ENCODE assay signal across 16 cellular contexts in the genomic region with DNA sequence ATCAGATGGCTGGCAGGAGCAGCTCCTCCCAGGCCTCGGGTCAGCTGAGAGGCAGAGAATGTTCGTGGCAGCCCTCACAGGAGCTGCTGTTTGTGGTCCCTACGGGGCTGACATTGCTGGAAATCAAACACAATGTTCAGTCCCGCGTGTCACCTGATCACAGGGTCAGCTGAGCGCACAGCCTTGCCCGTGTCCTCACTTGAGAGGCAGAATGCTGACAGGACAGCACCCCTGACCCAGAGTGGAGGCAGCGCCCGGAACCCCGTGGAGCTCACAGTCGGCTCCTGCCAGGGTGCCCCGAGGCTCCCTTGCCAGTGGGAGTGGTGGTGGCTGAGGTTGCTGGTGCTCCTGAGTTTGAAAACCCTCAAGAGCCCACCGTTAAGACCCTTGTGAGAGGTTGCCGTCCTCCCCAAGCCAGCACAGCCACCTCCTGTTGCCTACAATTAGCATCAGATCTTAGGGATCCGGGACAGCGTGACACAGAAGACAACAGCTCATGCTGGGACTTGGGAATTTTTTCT. TPM values are rescaled to one million over a fixed set of nuclear protein-coding genes. Genes with fewer than 3 reads are reported as not detected.
DNase-seq lines count a peak whose midpoint lies in the region; ATAC-seq, FAIRE-seq and TF ChIP-seq lines count a peak whose summit lies in the region.
"Had no signal": no experiment of that assay in that cellular context is flagged by ENCODE, and none has a peak within 500 bp of the region (broad histone marks: within the 10 kb centered on the region; RNA-seq: fewer than 3 reads in every experiment).

No MANE protein-coding gene starts in this region.

- H2BK5ac ChIP-seq in H1 (ENCODE audit: low read depth, low read length), result no peak overlapping the region

- no peak overlapping the region for H3K4me2 ChIP-seq in H1 (ENCODE audit: insufficient read depth in 1 of 2, low read depth in 2 of 2, low read length in 2 of 2)

- H3K79me1 ChIP-seq in H1 (ENCODE audit: low read depth, low read length), result peaks cover 3% of the 10 kb centered on the region; the same call in 1 of the 2 replicates

- H4K20me1 ChIP-seq in H1 (replicated peaks in 1 of 2; ENCODE audit: control insufficient read depth in 1 of 2, insufficient read depth in 2 of 2, low read length in 2 of 2), result peaks cover 0 to 1% of the 10 kb centered on the region in 2 experiments

- no peak overlapping the region for H2AK5ac ChIP-seq in H1 (ENCODE audit: low read depth, low read length)

- WGBS in H1 (ENCODE audit: extremely low coverage in 1 of 2, insufficient coverage in 1 of 2, insufficient read length in 1 of 2, insufficient replicate concordance in 2 of 2, low coverage in 1 of 2, low lambda C conversion rate in 2 of 2, missing lambda C conversion rate in 1 of 2), 2 experiments, result 83% methylated on average over 14 of the region's 16 CpGs; no CpG with 5 or more reads in 1 of the 2 experiments
- 69 to 77% (median 69%) methylated on average over 15 to 16 of the region's 16 CpGs for WGBS in ovary, 3 donors

- H3K79me2 ChIP-seq in H1 (ENCODE audit: control insufficient read depth in 1 of 2, insufficient read depth in 2 of 2, low read length in 2 of 2), result no peaks in the 10 kb centered on the region

- TF ChIP-seq POLR2A in H1 (IDR thresholded peaks at IDR 0.05; ENCODE audit: control extremely low read depth in 1 of 2, low read depth in 2 of 2, low read length in 2 of 2) (no peak), ovary (IDR thresholded peaks at IDR 0.05) (no peak)

- H3K18ac ChIP-seq in H1 (ENCODE audit: extremely low read depth, low read length), result no peak overlapping the region

- H2BK120ac ChIP-seq in H1 (replicated peaks; ENCODE audit: low read depth, low read length), result no peak overlapping the region

- POLR2A ChIA-PET in H1 (lab: Charles Lee; ENCODE audit: partially characterized antibody), result interaction anchor here (0.7 to 1.7 kb wide), 3 partner anchors 14 to 1748 kb away, joined by 3 to 6 read pairs (median 3); no protein-coding TSS in a partner anchor

- H2BK20ac ChIP-seq in H1 (ENCODE audit: low read length), result no peak overlapping the region

- no peak for TF ChIP-seq RAD21 in Ishikawa (IDR thresholded peaks at IDR 0.05; ENCODE audit: low read depth)
- no peak for TF ChIP-seq RAD21 in H1 (IDR thresholded peaks at IDR 0.05 in 1 of 2, conservative IDR thresholded peaks at IDR 0.05 in 1 of 2; ENCODE audit: low read depth in 2 of 2, low read length in 2 of 2)

- CTCF ChIA-PET in H1 (lab: Charles Lee; ENCODE audit: partially characterized antibody), result interaction anchor here (0.7 to 2.0 kb wide), 14 partner anchors 9 to 598 kb away, joined by 3 to 9 read pairs (median 3); no protein-coding TSS in a partner anchor

- DNase-seq in BE2C, result peak; percentile 16
- no peak for DNase-seq in H1 (ENCODE audit: low read depth in 1 of 2, low spot score in 2 of 2)
- DNase-seq in ovary, result peak in 3 of 5 donors; percentile 7 to 29 (median 14)
- no peak for DNase-seq in putamen (ENCODE audit: low spot score)
- DNase-seq: activated gamma-delta T cell, colonic mucosa, midbrain, NCI-H1694 treated with DMSO at 0.1 percent for 48 hours, NCI-H510A treated with DMSO at 0.1 percent for 48 hours, PC-3, SW 1271 had no signal

- H2AFZ ChIP-seq in H1 (ENCODE audit: low read length), result no peak overlapping the region

- H3K23ac ChIP-seq in H1 (ENCODE audit: insufficient read length), result no peak overlapping the region

- H3K4ac ChIP-seq in H1 (replicated peaks; ENCODE audit: insufficient read length, low read depth, low read length), result no peak overlapping the region

- intact Hi-C loops in ovary (cut with DNase I), result loop anchor here in 3 of 4 donors (5.0 to 10.0 kb wide), 3 partner anchors 49 to 511 kb away; a partner anchor contains a TSS

- H3K4me1 ChIP-seq in BE2C (no peaks in the 10 kb centered on the region), H1 (replicated peaks in 1 of 4; ENCODE audit: control insufficient read depth in 3 of 4, insufficient read depth in 4 of 4, low read length in 3 of 4) (peaks cover 0 to 5% (median 3%) of the 10 kb centered on the region in 4 experiments; a peak in 5 of 7 replicates), ovary (ENCODE audit: insufficient read depth) (peaks cover 6% of the 10 kb centered on the region)
- H3K4me1 ChIP-seq: colonic mucosa had no signal

- H3K36me3 ChIP-seq in BE2C, result no peaks in the 10 kb centered on the region
- no peaks in the 10 kb centered on the region for H3K36me3 ChIP-seq in H1 (ENCODE audit: control insufficient read depth in 2 of 4, insufficient read depth in 4 of 4, low read length in 3 of 4)
- no peaks in the 10 kb centered on the region for H3K36me3 ChIP-seq in ovary
- H3K36me3 ChIP-seq: colonic mucosa had no signal

- H3K27ac ChIP-seq in H1 (ENCODE audit: low read depth, low read length) (no peak overlapping the region), ovary (no peak overlapping the region)
- H3K27ac ChIP-seq: colonic mucosa had no signal

- no peak for ATAC-seq in GM18858 (IDR thresholded peaks at IDR 0.05; ENCODE audit: unreplicated experiment)
- ATAC-seq in HG03159 (IDR thresholded peaks at IDR 0.05; ENCODE audit: unreplicated experiment), result no peak
- no peak for ATAC-seq in GM21619 (IDR thresholded peaks at IDR 0.05; ENCODE audit: unreplicated experiment)

- no peak overlapping the region for H3K56ac ChIP-seq in H1 (replicated peaks; ENCODE audit: insufficient read length, low read depth, low read length)

- no peak overlapping the region for H4K8ac ChIP-seq in H1 (ENCODE audit: extremely low read depth, insufficient read depth, low read length)

- no peak for TF ChIP-seq CTCF in BE2C (IDR thresholded peaks at IDR 0.05; ENCODE audit: low read depth, low read length)
- TF ChIP-seq CTCF in H1 (IDR thresholded peaks at IDR 0.05; ENCODE audit: control extremely low read depth in 1 of 3, insufficient read depth in 1 of 3, low read depth in 1 of 3, low read length in 3 of 3), result no peak
- TF ChIP-seq CTCF in ovary (IDR thresholded peaks at IDR 0.05), result no peak

- no peak overlapping the region for H3K9ac ChIP-seq in H1 (replicated peaks in 1 of 4; ENCODE audit: extremely low read depth in 1 of 4, low read depth in 3 of 4, low read length in 3 of 4)

- peaks cover 5% of the 10 kb centered on the region; the same call in 1 of the 2 replicates for H3K23me2 ChIP-seq in H1 (ENCODE audit: low read depth, low read length)

- FAIRE-seq in H1 (lab: Jason Lieb, UNC), result no peak
- FAIRE-seq: GM18507 had no signal

- H4K91ac ChIP-seq in H1 (replicated peaks; ENCODE audit: insufficient read length, low read length), result no peak overlapping the region

- H3K27me3 ChIP-seq in BE2C (peaks cover 11% of the 10 kb centered on the region), H1 (replicated peaks in 1 of 4; ENCODE audit: control insufficient read depth in 3 of 4, extremely low read depth in 1 of 4, insufficient read depth in 3 of 4, low read length in 3 of 4) (peaks cover 0 to 7% (median 3%) of the 10 kb centered on the region in 4 experiments; a peak in 5 of 7 replicates), ovary (no peaks in the 10 kb centered on the region)
- H3K27me3 ChIP-seq: colonic mucosa had no signal

- H3K14ac ChIP-seq in H1 (ENCODE audit: insufficient read length), result no peak overlapping the region

- TF ChIP-seq EP300 in Ishikawa (IDR thresholded peaks at IDR 0.05; ENCODE audit: borderline replicate concordance) (no peak), H1 (IDR thresholded peaks at IDR 0.05; ENCODE audit: borderline replicate concordance in 1 of 2, low read depth in 2 of 2, low read length in 2 of 2) (no peak), ovary (IDR thresholded peaks at IDR 0.05) (no peak)

- H3K4me3 ChIP-seq in BE2C (ENCODE audit: low read depth, low read length), result no peak overlapping the region
- no peak overlapping the region for H3K4me3 ChIP-seq in H1 (ENCODE audit: extremely low read depth in 1 of 4, insufficient read depth in 2 of 4, low read depth in 3 of 4, low read length in 4 of 4)
- H3K4me3 ChIP-seq in ovary, result no peak overlapping the region
- H3K4me3 ChIP-seq: colonic mucosa had no signal

- H3K9me3 ChIP-seq in BE2C (no peaks in the 10 kb centered on the region), H1 (ENCODE audit: insufficient read depth in 2 of 2, low read depth in 1 of 2, low read length in 1 of 2) (no peaks in the 10 kb centered on the region), ovary (no peaks in the 10 kb centered on the region)
- H3K9me3 ChIP-seq: colonic mucosa had no signal

- H2BK15ac ChIP-seq in H1 (ENCODE audit: low read length), result no peak overlapping the region

- H4K5ac ChIP-seq in H1 (ENCODE audit: insufficient read length, low read depth, low read length), result no peak overlapping the region

- H2BK12ac ChIP-seq in H1 (ENCODE audit: low read depth, low read length), result 0 out of 2 replicates have a peak overlapping the region, but pooled peaks have one; percentile 18

TF ChIP-seq in Ishikawa, 13 proteins besides CTCF, POLR2A, EP300 and RAD21 (continues in another document):
- no peak for TF ChIP-seq FOXM1 (IDR thresholded peaks at IDR 0.05; ENCODE audit: borderline replicate concordance, low read depth)

RNA-seq across cellular contexts. Expression of a gene that starts 3.6 kb away (rescaled TPM):
- 21.2 TPM for polyA plus RNA-seq in BE2C (2012; ENCODE audit: insufficient read depth, insufficient read length, low read depth)
- 15.7 and 16.0 TPM in 2 replicates for total RNA-seq in H1 (2021; fragmentation: NEBNext Ultra II Directional; extraction: Animal tissue kit (Norgen Biotek cat#: 25700))
- polyA plus RNA-seq in H1 (2011; rRNA removed) (24.3 and 28.9 TPM in 2 replicates), ovary (10 to 100 TPM; 25.6 to 27.5 TPM)
- 22.9 TPM for polyA plus RNA-seq in H1 (2011; cell fraction: cytosol; rRNA removed)
- polyA plus RNA-seq in H1 (2011; cell fraction: nucleus; rRNA removed), result 23.5 TPM
- polyA plus RNA-seq in H1 (2012, experiment 1 of 2), result 8.5 to 14.9 TPM (median 13.4 TPM) in 4 replicates
- 13.4 TPM for polyA plus RNA-seq in H1 (2012, experiment 2 of 2)
- polyA plus RNA-seq in H1 (2013, experiment 1 of 2), result 9.5 TPM
- 7.9 TPM for polyA plus RNA-seq in H1 (2013, experiment 2 of 2)
- 5.7 and 6.4 TPM in 2 replicates for polyA minus RNA-seq in H1 (2011; rRNA and poly(A)+ RNA removed)
- polyA minus RNA-seq in H1 (2011; cell fraction: cytosol; rRNA and poly(A)+ RNA removed), result 7.2 TPM
- polyA minus RNA-seq in H1 (2011; cell fraction: nucleus; rRNA and poly(A)+ RNA removed), result 15.6 TPM
- total RNA-seq in ovary, result 10 to 100 TPM; 18.5 to 29.7 (median 26.5) TPM

RNA-seq across cellular contexts. Expression of a gene that starts 47.0 kb away (rescaled TPM):
- 54.3 TPM for polyA plus RNA-seq in BE2C (2012; ENCODE audit: insufficient read depth, insufficient read length, low read depth)
- 18.4 and 22.8 TPM in 2 replicates for total RNA-seq in H1 (2021; fragmentation: NEBNext Ultra II Directional; extraction: Animal tissue kit (Norgen Biotek cat#: 25700))
- polyA plus RNA-seq in H1 (2011; rRNA removed) (10.0 and 19.8 TPM in 2 replicates), ovary (10 to 100 TPM; 12.0 to 21.5 TPM)
- 8.2 TPM for polyA plus RNA-seq in H1 (2011; cell fraction: cytosol; rRNA removed)
- 25.9 TPM for polyA plus RNA-seq in H1 (2011; cell fraction: nucleus; rRNA removed)
- 12.1 to 15.1 TPM (median 14.9 TPM) in 4 replicates for polyA plus RNA-seq in H1 (2012, experiment 1 of 2)
- polyA plus RNA-seq in H1 (2012, experiment 2 of 2), result 15.4 TPM
- polyA plus RNA-seq in H1 (2013, experiment 1 of 2), result 12.5 TPM
- 11.0 TPM for polyA plus RNA-seq in H1 (2013, experiment 2 of 2)
- polyA minus RNA-seq in H1 (2011; rRNA and poly(A)+ RNA removed), result 9.6 and 11.6 TPM in 2 replicates
- polyA minus RNA-seq in H1 (2011; cell fraction: cytosol; rRNA and poly(A)+ RNA removed), result 15.8 TPM
- polyA minus RNA-seq in H1 (2011; cell fraction: nucleus; rRNA and poly(A)+ RNA removed), result 25.5 TPM
- 10 to 100 TPM; 13.8 to 80.6 (median 30.1) TPM for total RNA-seq in ovary

Comparison
In these comparisons a context has a peak if more than half of its experiments do, and no peak if none do; other contexts are left out.
1. DNase-seq: peak in BE2C (single experiment) and ovary (3 of 5); none in H1 (0 of 2) and putamen (single experiment).